ENCODE assay signal across 8 cellular contexts in genomic region chr2:86035883-86036789, GRCh38.
DNase-seq lines count a peak whose midpoint lies in the region; ATAC-seq and TF ChIP-seq lines count a peak whose summit lies in the region.

No MANE protein-coding gene starts in this region.

- H3K4me3 ChIP-seq in AG10803 (ENCODE audit: low read length), result no peak overlapping the region
- H3K4me3 ChIP-seq in epithelial cell of proximal tubule (ENCODE audit: low read depth, low read length), result no peak overlapping the region

- H3K4me3 Mint-ChIP-seq in naive B cell, result peak overlapping the region; percentile 31 to 94 (median 80)

- TF ChIP-seq CTCF in AG10803 (conservative IDR thresholded peaks at IDR 0.05; ENCODE audit: low read length), result peak; percentile 53
- TF ChIP-seq CTCF in epithelial cell of proximal tubule (conservative IDR thresholded peaks at IDR 0.05; ENCODE audit: low read depth, low read length), result peak; percentile 42

- H3K27ac Mint-ChIP-seq in naive B cell, result peak overlapping the region; percentile 96 to 100 (median 99)

- no peaks in the 10 kb centered on the region for H3K27me3 Mint-ChIP-seq in naive B cell

- ATAC-seq in GM18907 (IDR thresholded peaks at IDR 0.05; ENCODE audit: unreplicated experiment), result peak; percentile 66
- peak; percentile 56 for ATAC-seq in HG03139 (IDR thresholded peaks at IDR 0.05; ENCODE audit: unreplicated experiment)
- peak; percentile 72 to 83 for ATAC-seq in naive B cell (ENCODE audit: low read depth in 2 of 2)

- peaks cover 50 to 75% (median 61%) of the 10 kb centered on the region in 3 donors for H3K4me1 Mint-ChIP-seq in naive B cell

- peaks cover 0 to 1% (median 0%) of the 10 kb centered on the region in 7 donors for H3K9me3 Mint-ChIP-seq in naive B cell

- peak; percentile 83 for DNase-seq in AG10803 (ENCODE audit: low read depth)
- DNase-seq in NCI-H510A (lab: John Stamatoyannopoulos, UW), result peak; percentile 71
- peak; percentile 45 for DNase-seq in activated CD8-positive, alpha-beta memory T cell treated with anti-CD3 and anti-CD28 coated beads, Interleukin-2, amount 50 U/mL, for 4 hours
- peak; percentile 83 for DNase-seq in epithelial cell of proximal tubule (ENCODE audit: low read depth)
- DNase-seq in naive B cell, result peak; percentile 89
- DNase-seq in stromal cell of bone marrow (ENCODE audit: low read depth), result peak; percentile 60

- peaks cover 0 to 21% of the 10 kb centered on the region in 2 donors for H3K36me3 Mint-ChIP-seq in naive B cell
